ENCODE assay signal across 29 cellular contexts in genomic region chr10:91941426-91941825, GRCh38.
"Had no signal": no experiment of that assay in that cellular context is flagged by ENCODE, and none has a peak within 500 bp of the region (broad histone marks: within the 10 kb centered on the region; RNA-seq: fewer than 3 reads in every experiment).

No MANE protein-coding gene starts in this region.

- H3K9me3 Mint-ChIP-seq: activated CD4-positive, alpha-beta memory T cell treated with anti-CD3 and anti-CD28 coated beads for 36 hours; activated CD4-positive, alpha-beta T cell treated with anti-CD3 and anti-CD28 coated beads, Interleukin-2, amount 10 ng/mL, durations not matched to agents 7 days and 5 days; activated naive CD4-positive, alpha-beta T cell treated with anti-CD3 and anti-CD28 coated beads for 36 hours; activated T-helper 17 cell treated with anti-CD3 and anti-CD28 coated beads, Interleukin-2, amount 50 U/mL, for 72 hours; T-cell had no signal

- H3K27me3 ChIP-seq: SJCRH30 had no signal

- H3K4me2 ChIP-seq: KMS-11 had no signal

- H3K4me1 ChIP-seq: SJCRH30 had no signal

- H3K4me3 Mint-ChIP-seq: activated CD4-positive, alpha-beta memory T cell treated with anti-CD3 and anti-CD28 coated beads for 36 hours; activated CD4-positive, alpha-beta T cell treated with anti-CD3 and anti-CD28 coated beads, Interleukin-2, amount 10 ng/mL, durations not matched to agents 7 days and 5 days; activated naive CD4-positive, alpha-beta T cell treated with anti-CD3 and anti-CD28 coated beads for 36 hours; activated naive CD8-positive, alpha-beta T cell; activated T-helper 17 cell treated with anti-CD3 and anti-CD28 coated beads, Interleukin-2, amount 50 U/mL, for 72 hours; T-cell had no signal

- H3K9me3 ChIP-seq: SJCRH30 had no signal

- H3K9ac ChIP-seq: KMS-11 had no signal

- H3K27me3 Mint-ChIP-seq: activated CD4-positive, alpha-beta memory T cell treated with anti-CD3 and anti-CD28 coated beads for 36 hours; activated CD4-positive, alpha-beta T cell treated with anti-CD3 and anti-CD28 coated beads, Interleukin-2, amount 10 ng/mL, durations not matched to agents 7 days and 5 days; activated naive CD8-positive, alpha-beta T cell; activated T-helper 17 cell treated with anti-CD3 and anti-CD28 coated beads, Interleukin-2, amount 50 U/mL, for 72 hours; T-cell had no signal

- H3K27ac Mint-ChIP-seq: activated CD4-positive, alpha-beta memory T cell treated with anti-CD3 and anti-CD28 coated beads for 36 hours; activated CD4-positive, alpha-beta T cell treated with anti-CD3 and anti-CD28 coated beads, Interleukin-2, amount 10 ng/mL, durations not matched to agents 7 days and 5 days; activated naive CD4-positive, alpha-beta T cell treated with anti-CD3 and anti-CD28 coated beads for 36 hours; activated naive CD8-positive, alpha-beta T cell; activated T-helper 17 cell treated with anti-CD3 and anti-CD28 coated beads, Interleukin-2, amount 50 U/mL, for 72 hours; T-cell had no signal

- H3K27ac ChIP-seq: KMS-11, SJCRH30, VCaP had no signal

- H3K4me3 ChIP-seq: SJCRH30 had no signal

- ATAC-seq: activated T-helper 17 cell treated with anti-CD3 and anti-CD28 coated beads, Interleukin-2, amount 50 U/mL, for 72 hours; Panc1; Right ventricle myocardium inferior; T-cell had no signal

- DNase-seq: activated CD4-positive, alpha-beta memory T cell treated with anti-CD3 and anti-CD28 coated beads for 36 hours; activated CD4-positive, alpha-beta T cell treated with anti-CD3 and anti-CD28 coated beads, Interleukin-2, amount 10 ng/mL, durations not matched to agents 7 days and 5 days; activated CD4-positive, CD25-positive, alpha-beta regulatory T cell; activated CD8-positive, alpha-beta memory T cell treated with anti-CD3 and anti-CD28 coated beads for 24 hours; activated gamma-delta T cell; activated naive CD4-positive, alpha-beta T cell treated with anti-CD3 and anti-CD28 coated beads for 36 hours; activated T-cell treated with anti-CD3 and anti-CD28 coated beads, Interleukin-2, amount 50 U/mL, for 48 hours; amygdala; cerebellar nuclear complex; MM.1S; NCI-H1105; NCI-H1436; NCI-H1694 treated with DMSO at 0.1 percent for 48 hours; NCI-H2029 treated with DMSO at 0.1 percent for 48 hours; NCI-H345; NCI-H510A; NCI-H526 treated with DMSO at 0.1 percent for 48 hours; NCI-H82; RPMI8226; SJCRH30; T-cell; T-helper 2 cell; T1000 had no signal
